Comparison of ENCODE assay signal across 19 cellular contexts in the genomic region with DNA sequence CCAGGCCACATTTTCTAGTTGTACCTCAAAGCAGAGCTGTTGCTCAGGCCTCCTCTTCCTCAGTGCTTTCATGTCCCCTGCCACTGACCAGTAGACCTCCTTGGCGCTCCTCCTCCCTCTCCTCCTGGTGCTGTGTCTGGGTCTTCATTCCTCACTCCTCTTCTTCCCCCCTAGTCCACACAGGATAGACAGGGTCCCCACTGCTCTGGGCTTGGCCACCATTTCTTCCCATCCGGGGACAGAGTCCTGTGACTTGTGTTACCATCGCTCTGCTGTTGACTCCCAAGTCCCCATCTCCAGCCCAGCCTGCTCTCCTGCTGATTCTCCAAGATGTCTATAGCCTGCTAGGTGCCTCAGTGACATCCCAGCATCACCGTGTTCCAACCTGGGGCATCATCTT.
A peak's percentile ranks its signal among the peaks of the same experiment; 100 is the strongest.
DNase-seq lines count a peak whose midpoint lies in the region; ATAC-seq and TF ChIP-seq lines count a peak whose summit lies in the region.
"Had no signal": no experiment of that assay in that cellular context is flagged by ENCODE, and none has a peak within 500 bp of the region (broad histone marks: within the 10 kb centered on the region; RNA-seq: fewer than 3 reads in every experiment).

No MANE protein-coding gene starts in this region.

- H3K27ac ChIP-seq in endodermal cell (ENCODE audit: low read depth, low read length), result no peak overlapping the region
- H3K27ac ChIP-seq: HL-60 had no signal

- peaks cover 5% of the 10 kb centered on the region for H3K4me1 Mint-ChIP-seq in T-helper 17 cell
- H3K4me1 Mint-ChIP-seq in endodermal cell, result peaks cover 12% of the 10 kb centered on the region
- H3K4me1 Mint-ChIP-seq: CD8-positive, alpha-beta memory T cell had no signal

- H3K9me3 Mint-ChIP-seq in endodermal cell, result no peaks in the 10 kb centered on the region

- H3K4me1 ChIP-seq in endodermal cell (ENCODE audit: control insufficient read depth, insufficient read depth, low read length), result no peaks in the 10 kb centered on the region
- H3K4me1 ChIP-seq: HAP-1 had no signal

- H3K27ac Mint-ChIP-seq in T-helper 17 cell (peak overlapping the region; percentile 41), endodermal cell (no peak overlapping the region)

- DNase-seq in activated effector memory CD4-positive, alpha-beta T cell treated with anti-CD3 and anti-CD28 coated beads, Interleukin-2, amount 50 U/mL, for 16 hours, result peak; percentile 55
- DNase-seq in activated effector memory CD4-positive, alpha-beta T cell treated with Interleukin-2 at 50 U/mL for 16 hours, result no peak
- DNase-seq in T-helper 17 cell, result no peak
- DNase-seq in endodermal cell, result peak; percentile 28
- DNase-seq in globus pallidus (ENCODE audit: low spot score), result no peak
- no peak for DNase-seq in NCI-H2227 (lab: John Stamatoyannopoulos, UW; ENCODE audit: unreplicated experiment)
- DNase-seq: 8988T; C1 segment of cervical spinal cord; CD4-positive, CD25-positive, alpha-beta regulatory T cell; CD8-positive, alpha-beta memory T cell; COR-L47; DMS 273 treated with DMSO at 0.1 percent for 48 hours; DMS53; DND-41; EL had no signal

- no peaks in the 10 kb centered on the region for H3K36me3 ChIP-seq in endodermal cell (ENCODE audit: control insufficient read depth, insufficient read depth, low read length)
- H3K36me3 ChIP-seq: HAP-1 had no signal

- H3K27me3 ChIP-seq in endodermal cell (ENCODE audit: control insufficient read depth, insufficient read depth, low read length, poor library complexity, severe bottlenecking), result no peaks in the 10 kb centered on the region

- H3K9ac ChIP-seq in endodermal cell (ENCODE audit: extremely low read depth, low read length, poor library complexity, severe bottlenecking), result no peak overlapping the region

- peaks cover 38% of the 10 kb centered on the region for H3K27me3 Mint-ChIP-seq in T-helper 17 cell
- H3K27me3 Mint-ChIP-seq in endodermal cell (ENCODE audit: insufficient read depth), result peaks cover 22% of the 10 kb centered on the region
- H3K27me3 Mint-ChIP-seq: CD4-positive, CD25-positive, alpha-beta regulatory T cell had no signal

- peaks cover 2% of the 10 kb centered on the region for H3K36me3 Mint-ChIP-seq in T-helper 17 cell (ENCODE audit: low read depth)
- H3K36me3 Mint-ChIP-seq in endodermal cell (ENCODE audit: low read depth), result no peaks in the 10 kb centered on the region
- H3K36me3 Mint-ChIP-seq: CD4-positive, CD25-positive, alpha-beta regulatory T cell; CD8-positive, alpha-beta memory T cell had no signal

- ATAC-seq in T-helper 17 cell (no peak), HG03457 (IDR thresholded peaks at IDR 0.05; ENCODE audit: unreplicated experiment) (no peak)
- ATAC-seq: GM12878 had no signal

- H3K9me3 ChIP-seq in T-helper 17 cell (ENCODE audit: control insufficient read depth, low read length, poor library complexity, severe bottlenecking) (no peaks in the 10 kb centered on the region), endodermal cell (ENCODE audit: control insufficient read depth, low read length) (no peaks in the 10 kb centered on the region)
- H3K9me3 ChIP-seq: HAP-1 had no signal

- no peak overlapping the region for H3K4me3 ChIP-seq in endodermal cell (ENCODE audit: low read length)
- H3K4me3 ChIP-seq: GM12878, HAP-1 had no signal

- TF ChIP-seq CTCF in endodermal cell (conservative IDR thresholded peaks at IDR 0.05), result no peak

- 96 to 100% methylated on average over 2 to 4 of the region's 4 CpGs for WGBS in endodermal cell (ENCODE audit: insufficient coverage in 1 of 2, insufficient read length in 1 of 2), 2 experiments

- H3K4me3 Mint-ChIP-seq in T-helper 17 cell, result no peak overlapping the region
- H3K4me3 Mint-ChIP-seq in endodermal cell, result no peak overlapping the region
- H3K4me3 Mint-ChIP-seq: CD4-positive, CD25-positive, alpha-beta regulatory T cell; CD8-positive, alpha-beta memory T cell had no signal

Comparison
In these comparisons a context has a peak if more than half of its experiments do, and no peak if none do; other contexts are left out.
1. DNase-seq: peak in activated effector memory CD4-positive, alpha-beta T cell treated with anti-CD3 and anti-CD28 coated beads, Interleukin-2, amount 50 U/mL, for 16 hours (single experiment) and endodermal cell (single experiment); none in activated effector memory CD4-positive, alpha-beta T cell treated with Interleukin-2 at 50 U/mL for 16 hours (single experiment), T-helper 17 cell (0 of 3), globus pallidus (single experiment) and NCI-H2227 (single experiment).